In the genomic region with DNA sequence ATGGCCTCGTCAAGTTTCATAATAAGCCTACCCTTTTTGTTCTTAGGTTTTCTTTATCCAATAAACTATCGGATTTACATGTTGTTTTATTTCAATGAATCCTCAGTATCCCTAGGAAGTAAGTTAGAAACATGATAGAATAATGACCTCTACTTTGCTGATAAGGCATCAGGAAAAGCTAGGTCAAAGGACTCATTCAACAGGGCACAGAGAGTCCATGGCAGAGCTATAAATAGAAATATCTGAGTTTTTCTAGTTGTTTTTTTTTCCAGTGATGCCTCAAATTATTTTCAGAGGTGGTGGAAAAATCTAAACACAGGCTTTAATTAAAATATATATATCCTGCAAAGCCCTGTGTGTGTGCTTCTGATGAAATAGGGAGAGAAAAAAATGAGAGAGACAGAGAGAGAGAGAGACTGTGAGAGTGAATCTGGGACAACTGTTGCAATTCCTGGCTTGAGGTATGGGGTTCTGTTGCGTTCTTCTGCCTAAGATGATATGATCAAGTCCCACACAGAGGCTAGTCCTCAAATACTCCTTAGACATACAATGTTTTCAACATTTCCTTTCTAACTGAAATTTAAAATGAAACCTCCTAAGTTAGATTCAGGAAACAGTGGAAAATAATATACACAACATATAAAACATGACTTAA, we compare ENCODE assay signal across 21 cellular contexts.
DNase-seq lines count a peak whose midpoint lies in the region; ATAC-seq and TF ChIP-seq lines count a peak whose summit lies in the region.
"Had no signal": no experiment of that assay in that cellular context is flagged by ENCODE, and none has a peak within 500 bp of the region (broad histone marks: within the 10 kb centered on the region; RNA-seq: fewer than 3 reads in every experiment).

No MANE protein-coding gene starts in this region.

- H3K4me3 ChIP-seq in ACC112 (ENCODE audit: low read depth, low read length) (peak overlapping the region; percentile 66), choroid plexus epithelial cell (ENCODE audit: low read depth, low read length) (peak overlapping the region; percentile 17), esophagus muscularis mucosa (no peak overlapping the region)
- H3K4me3 ChIP-seq: ovary, upper lobe of left lung had no signal

- H2AFZ ChIP-seq in ACC112 (ENCODE audit: low read length, unreplicated experiment): no peak overlapping the region

- DNase-seq in GM04503 (ENCODE audit: low read depth): peak; percentile 3
- DNase-seq in choroid plexus epithelial cell (ENCODE audit: low read depth): peak; percentile 69
- DNase-seq in left lobe of liver (ENCODE audit: low spot score): no peak
- DNase-seq in esophagus muscularis mucosa (ENCODE audit: extremely low spot score): no peak
- DNase-seq: activated B cell treated with CpG ODN at 0.5 μM for 24 hours; activated CD4-positive, alpha-beta memory T cell treated with anti-CD3 and anti-CD28 coated beads for 36 hours; adrenal gland; CD4-positive, CD25-positive, alpha-beta regulatory T cell; left cardiac atrium; NCI-H187 treated with DMSO at 0.1 percent for 48 hours; ovary; right cardiac atrium; stimulated activated CD8-positive, alpha-beta memory T cell treated with anti-CD3 and anti-CD28 coated beads, Interleukin-4, amount 100 ng/mL, for 48 hours; T-helper 9 cell; upper lobe of left lung had no signal

- no peak for TF ChIP-seq CTCF in choroid plexus epithelial cell (conservative IDR thresholded peaks at IDR 0.05; ENCODE audit: low read depth, low read length)
- no peak for TF ChIP-seq CTCF in esophagus muscularis mucosa (IDR thresholded peaks at IDR 0.05)

- H3K4me1 ChIP-seq in ACC112 (ENCODE audit: control insufficient read depth, insufficient read depth, low read length, unreplicated experiment): peaks cover 8% of the 10 kb centered on the region
- peaks cover 0 to 8% (median 4%) of the 10 kb centered on the region in 4 donors for H3K4me1 ChIP-seq in esophagus muscularis mucosa
- H3K4me1 ChIP-seq: adrenal gland, upper lobe of left lung had no signal

- no peak for TF ChIP-seq EP300 in esophagus muscularis mucosa (IDR thresholded peaks at IDR 0.05)

- no peaks in the 10 kb centered on the region for H3K79me2 ChIP-seq in ACC112 (ENCODE audit: control insufficient read depth, insufficient read depth, low read length, unreplicated experiment)

- intact Hi-C loops in esophagus muscularis mucosa (cut with DNase I): no loop called here

- H3K36me3 ChIP-seq in ACC112 (ENCODE audit: insufficient read depth, low read length): no peaks in the 10 kb centered on the region
- H3K36me3 ChIP-seq in esophagus muscularis mucosa: no peaks in the 10 kb centered on the region
- H3K36me3 ChIP-seq: adrenal gland, ovary, upper lobe of left lung had no signal

- H3K27me3 ChIP-seq in ACC112 (ENCODE audit: insufficient read depth, low read length) (no peaks in the 10 kb centered on the region), esophagus muscularis mucosa (no peaks in the 10 kb centered on the region)
- H3K27me3 ChIP-seq: adrenal gland, ovary, upper lobe of left lung had no signal

- peak overlapping the region; percentile 41 for H3K27ac ChIP-seq in ACC112 (ENCODE audit: low read depth, low read length)
- no peak overlapping the region for H3K27ac ChIP-seq in esophagus muscularis mucosa (replicated peaks in 1 of 4)
- H3K27ac ChIP-seq: epithelial cell of prostate, KMS-11, ovary, upper lobe of left lung had no signal

- ATAC-seq in left lobe of liver: peak; percentile 77
- ATAC-seq in HG02798 (IDR thresholded peaks at IDR 0.05; ENCODE audit: poor library complexity, unreplicated experiment): no peak
- no peak for ATAC-seq in GM18870 (IDR thresholded peaks at IDR 0.05; ENCODE audit: unreplicated experiment)
- ATAC-seq: left cardiac atrium; natural killer cell treated with Interleukin-12 subunit alpha and Interleukin-12 subunit beta and Interleukin-15 and Interleukin-18, amount 100 ng/mL, for 72 hours; right cardiac atrium had no signal

- 70% methylated on average over 3 of the region's 3 CpGs for WGBS in esophagus muscularis mucosa

- peaks cover 0 to 5% (median 0%) of the 10 kb centered on the region in 4 donors for H3K9me3 ChIP-seq in esophagus muscularis mucosa
- H3K9me3 ChIP-seq: adrenal gland, ovary had no signal

- TF ChIP-seq POLR2A in esophagus muscularis mucosa (IDR thresholded peaks at IDR 0.05; ENCODE audit: low read depth): no peak

Comparison
In these comparisons a context has a peak if more than half of its experiments do, and no peak if none do; other contexts are left out.
1. H3K4me3 ChIP-seq: peak in ACC112 (single experiment) and choroid plexus epithelial cell (single experiment); none in esophagus muscularis mucosa (0 of 4).
2. DNase-seq: peak in GM04503 (single experiment) and choroid plexus epithelial cell (single experiment); none in left lobe of liver (single experiment) and esophagus muscularis mucosa (single experiment).